In genomic region chr3:36525115-36525711, GRCh38 we compare ENCODE assay signal across 13 cellular contexts.
DNase-seq lines count a peak whose midpoint lies in the region; ATAC-seq, FAIRE-seq and TF ChIP-seq lines count a peak whose summit lies in the region.
"Had no signal": no experiment of that assay in that cellular context is flagged by ENCODE, and none has a peak within 500 bp of the region (broad histone marks: within the 10 kb centered on the region; RNA-seq: fewer than 3 reads in every experiment).

No MANE protein-coding gene starts in this region.

- peak; percentile 4 for FAIRE-seq in HTR-8/SVneo (lab: Jason Lieb, UNC)
- FAIRE-seq: K562 had no signal

- no peak for ATAC-seq in HG03378 (IDR thresholded peaks at IDR 0.05; ENCODE audit: unreplicated experiment)
- ATAC-seq: activated CD8-positive, alpha-beta memory T cell treated with anti-CD3 and anti-CD28 coated beads, Interleukin-2, amount 10 ng/mL, durations not matched to agents 7 days and 5 days; K562; natural killer cell treated with Interleukin-12 subunit alpha and Interleukin-12 subunit beta and Interleukin-15 and Interleukin-18, amount 100 ng/mL, for 72 hours had no signal

- no peak for TF ChIP-seq CTCF in cardiac fibroblast (IDR thresholded peaks at IDR 0.05; ENCODE audit: low read depth, low read length)

- H3K4me3 ChIP-seq in cardiac fibroblast (replicated peaks in 1 of 2; ENCODE audit: low read depth in 2 of 2, low read length in 2 of 2) = no peak overlapping the region
- no peak overlapping the region for H3K4me3 ChIP-seq in H7 (ENCODE audit: insufficient read depth, low read depth, low read length)
- H3K4me3 ChIP-seq: BLaER1, K562 had no signal

- H3K36me3 ChIP-seq in H7 (replicated peaks; ENCODE audit: control insufficient read depth, insufficient read depth, low read length) = no peaks in the 10 kb centered on the region
- H3K36me3 ChIP-seq: BLaER1 had no signal

- peak; percentile 33 for DNase-seq in AG08396 (ENCODE audit: low spot score)
- DNase-seq in HTR-8/SVneo (ENCODE audit: insufficient read length, low spot score) = no peak
- peak; percentile 14 to 79 for DNase-seq in cardiac fibroblast (ENCODE audit: low read depth in 2 of 2)
- peak; percentile 81 for DNase-seq in kidney glomerular epithelial cell (lab: John Stamatoyannopoulos, UW)
- DNase-seq in NCI-H2227 (lab: John Stamatoyannopoulos, UW; ENCODE audit: unreplicated experiment) = no peak
- DNase-seq in stimulated activated naive CD4-positive, alpha-beta T cell (lab: John Stamatoyannopoulos, UW) = no peak
- no peak for DNase-seq in H7
- DNase-seq: activated CD8-positive, alpha-beta memory T cell treated with anti-CD3 and anti-CD28 coated beads, Interleukin-2, amount 10 ng/mL, durations not matched to agents 7 days and 5 days; NCI-H2029 had no signal

- H3K27me3 ChIP-seq in H7 (ENCODE audit: control insufficient read depth, insufficient read depth, low read length) = no peaks in the 10 kb centered on the region
- H3K27me3 ChIP-seq: BLaER1 had no signal

Comparison
In these comparisons a context has a peak if more than half of its experiments do, and no peak if none do; other contexts are left out.
1. DNase-seq: peak in AG08396 (single experiment), cardiac fibroblast (2 of 2) and kidney glomerular epithelial cell (single experiment); none in HTR-8/SVneo (single experiment), NCI-H2227 (single experiment), stimulated activated naive CD4-positive, alpha-beta T cell (0 of 6) and H7 (single experiment).